ENCODE assay signal across 12 cellular contexts in the genomic region with DNA sequence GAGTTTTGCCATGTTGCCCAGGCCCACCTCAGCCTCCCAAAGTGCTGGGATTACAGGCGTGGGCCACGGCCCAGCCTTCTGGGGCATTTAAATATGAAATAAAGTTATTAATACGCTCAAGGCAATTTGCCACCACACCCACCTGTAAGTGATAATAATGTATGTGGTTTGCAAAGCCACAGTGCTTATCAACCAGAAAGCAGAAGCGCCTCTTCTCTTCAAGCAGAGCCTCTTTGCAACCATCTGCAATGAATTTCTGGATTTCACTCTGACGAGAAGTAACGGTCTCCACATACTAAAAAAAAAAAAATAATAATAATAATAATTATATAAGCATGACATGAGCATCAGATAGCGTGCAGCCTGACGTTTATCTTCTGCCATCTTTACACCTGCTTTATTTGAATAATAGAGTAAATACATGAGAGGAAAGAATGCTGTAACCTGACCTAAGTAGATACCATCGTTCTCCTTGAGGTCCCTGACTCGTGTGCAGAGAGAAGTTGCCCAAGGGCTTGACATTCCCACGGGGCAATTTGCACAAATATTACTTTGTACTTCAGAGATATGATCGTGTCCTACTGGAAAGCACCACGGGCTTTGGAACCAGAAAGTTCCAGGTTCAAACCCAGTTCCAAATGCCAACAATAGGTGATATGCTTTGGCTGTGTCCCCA. TPM values are rescaled to one million over a fixed set of nuclear protein-coding genes. Genes with fewer than 3 reads are reported as not detected.
DNase-seq lines count a peak whose midpoint lies in the region; ATAC-seq and TF ChIP-seq lines count a peak whose summit lies in the region.
"Had no signal": no experiment of that assay in that cellular context is flagged by ENCODE, and none has a peak within 500 bp of the region (broad histone marks: within the 10 kb centered on the region; RNA-seq: fewer than 3 reads in every experiment).

No MANE protein-coding gene starts in this region.

- H3K27ac ChIP-seq in colonic mucosa (no peak overlapping the region), transverse colon (no peak overlapping the region)
- H3K27ac ChIP-seq: heart right ventricle had no signal

- in situ Hi-C loops in transverse colon (cut with MboI; ENCODE audit: low pct_ligation_motif_present in 1 of 4, low pct_unique_long_range_greater_than_20kb in 1 of 4, low sequenced_read_pairs in 3 of 4), result no loop called here

- no peaks in the 10 kb centered on the region for H3K9me3 ChIP-seq in colonic mucosa
- no peaks in the 10 kb centered on the region for H3K9me3 ChIP-seq in transverse colon
- H3K9me3 ChIP-seq: heart right ventricle had no signal

- H3K4me1 Mint-ChIP-seq in memory B cell, result peaks cover 20% of the 10 kb centered on the region
- H3K4me1 Mint-ChIP-seq: activated naive CD8-positive, alpha-beta T cell treated with anti-CD3 and anti-CD28 coated beads, Interleukin-2, amount 10 ng/mL, durations not matched to agents 7 days and 5 days had no signal

- no peaks in the 10 kb centered on the region for H3K9me3 Mint-ChIP-seq in memory B cell

- intact Hi-C loops in colonic mucosa (cut with DNase I), result no loop called here
- intact Hi-C loops in cardiac septum (cut with DNase I), result no loop called here
- intact Hi-C loops in transverse colon (cut with DNase I; ENCODE audit: low total_unique reads), result no loop called here

- peak; percentile 88 for ATAC-seq in GM18867 (IDR thresholded peaks at IDR 0.05; ENCODE audit: unreplicated experiment)
- ATAC-seq in GM21825 (IDR thresholded peaks at IDR 0.05; ENCODE audit: unreplicated experiment), result peak; percentile 60
- peak; percentile 77 for ATAC-seq in HG03442 (IDR thresholded peaks at IDR 0.05; ENCODE audit: unreplicated experiment)
- ATAC-seq in memory B cell (ENCODE audit: low read depth), result peak; percentile 74
- ATAC-seq: heart right ventricle had no signal

- no peaks in the 10 kb centered on the region for H3K36me3 Mint-ChIP-seq in memory B cell
- H3K36me3 Mint-ChIP-seq: activated naive CD8-positive, alpha-beta T cell treated with anti-CD3 and anti-CD28 coated beads, Interleukin-2, amount 10 ng/mL, durations not matched to agents 7 days and 5 days had no signal

- H3K36me3 ChIP-seq in colonic mucosa (no peaks in the 10 kb centered on the region), transverse colon (peaks cover 0 to 4% (median 0%) of the 10 kb centered on the region in 4 donors)

- no peaks in the 10 kb centered on the region for H3K27me3 ChIP-seq in colonic mucosa
- H3K27me3 ChIP-seq in transverse colon, result no peaks in the 10 kb centered on the region
- H3K27me3 ChIP-seq: heart right ventricle had no signal

- TF ChIP-seq CTCF in colonic mucosa (IDR thresholded peaks at IDR 0.05), result no peak
- TF ChIP-seq CTCF in transverse colon (IDR thresholded peaks at IDR 0.05), result no peak

- H3K27me3 Mint-ChIP-seq in memory B cell, result peaks cover 31% of the 10 kb centered on the region
- H3K27me3 Mint-ChIP-seq: activated naive CD8-positive, alpha-beta T cell treated with anti-CD3 and anti-CD28 coated beads, Interleukin-2, amount 10 ng/mL, durations not matched to agents 7 days and 5 days had no signal

- no peak overlapping the region for H3K9ac ChIP-seq in colonic mucosa (ENCODE audit: low read depth in 2 of 2, low read length in 2 of 2)

- peak in 1 of 2 donors; percentile 39 for DNase-seq in memory B cell (ENCODE audit: low spot score in 2 of 2)
- DNase-seq in mucosa of gallbladder (ENCODE audit: low spot score), result no peak
- DNase-seq in colonic mucosa, result no peak
- DNase-seq in cardiac septum (ENCODE audit: low spot score), result no peak
- no peak for DNase-seq in transverse colon
- DNase-seq: activated CD4-positive, alpha-beta T cell treated with anti-CD3 and anti-CD28 coated beads for 48 hours; activated naive CD8-positive, alpha-beta T cell treated with anti-CD3 and anti-CD28 coated beads, Interleukin-2, amount 10 ng/mL, durations not matched to agents 7 days and 5 days; DMS153; heart right ventricle had no signal

- 56 to 69% methylated on average over 11 to 13 of the region's 13 CpGs for WGBS in transverse colon (ENCODE audit: low coverage in 1 of 2), 2 donors

- no peak for TF ChIP-seq POLR2A in transverse colon (IDR thresholded peaks at IDR 0.05)

- no peak for TF ChIP-seq EP300 in transverse colon (IDR thresholded peaks at IDR 0.05; ENCODE audit: low read depth)

- H3K4me1 ChIP-seq in colonic mucosa (no peaks in the 10 kb centered on the region), transverse colon (no peaks in the 10 kb centered on the region)
- H3K4me1 ChIP-seq: heart right ventricle had no signal

- no peak overlapping the region for H3K4me3 Mint-ChIP-seq in memory B cell
- H3K4me3 Mint-ChIP-seq: activated naive CD8-positive, alpha-beta T cell treated with anti-CD3 and anti-CD28 coated beads, Interleukin-2, amount 10 ng/mL, durations not matched to agents 7 days and 5 days had no signal

- peak overlapping the region; percentile 93 for H3K27ac Mint-ChIP-seq in memory B cell
- H3K27ac Mint-ChIP-seq: activated naive CD8-positive, alpha-beta T cell treated with anti-CD3 and anti-CD28 coated beads, Interleukin-2, amount 10 ng/mL, durations not matched to agents 7 days and 5 days had no signal

- H3K4me3 ChIP-seq in colonic mucosa, result no peak overlapping the region
- no peak overlapping the region for H3K4me3 ChIP-seq in transverse colon
- H3K4me3 ChIP-seq: heart right ventricle had no signal

RNA-seq across cellular contexts. Expression of a gene that starts 34.0 kb away (rescaled TPM):
- total RNA-seq in mucosa of gallbladder (198 TPM), colonic mucosa (100 to 1,000 TPM; 152 to 187 TPM), cardiac septum (162 TPM), transverse colon (10 to 100 TPM in 3 of 4 donors, 1 to 10 TPM in 1; 9.8 to 87.5 (median 51.5) TPM)
